ENCODE assay signal across 26 cellular contexts in the genomic region with DNA sequence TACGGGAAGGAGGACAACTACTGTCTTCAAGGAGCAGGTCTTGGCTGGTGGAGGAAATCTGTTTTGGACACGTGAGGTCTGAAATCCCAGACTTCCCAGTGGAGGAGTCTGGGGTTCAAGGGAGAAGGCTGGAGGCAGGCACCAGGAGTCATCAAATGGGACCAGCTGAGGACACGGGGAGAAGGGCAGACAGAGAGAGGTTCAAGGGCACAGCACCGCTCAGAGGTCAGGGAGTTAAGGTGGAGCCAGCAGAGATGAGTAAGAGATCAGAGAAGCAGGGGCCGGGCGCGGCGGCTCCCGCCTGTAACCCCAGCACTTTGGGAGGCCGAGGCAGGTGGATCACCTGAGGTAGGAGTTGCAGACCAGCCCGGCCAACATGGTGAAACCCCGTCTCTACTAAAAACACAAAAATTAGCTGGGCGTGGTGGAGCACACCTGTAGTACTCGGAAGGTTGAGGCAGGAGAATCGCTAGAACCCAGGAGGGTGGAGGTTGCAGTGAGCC. TPM values are rescaled to one million over a fixed set of nuclear protein-coding genes. Genes with fewer than 3 reads are reported as not detected.
"Had no signal": no experiment of that assay in that cellular context is flagged by ENCODE, and none has a peak within 500 bp of the region (broad histone marks: within the 10 kb centered on the region; RNA-seq: fewer than 3 reads in every experiment).

No MANE protein-coding gene starts in this region.

- H3K36me3 Mint-ChIP-seq: activated naive CD8-positive, alpha-beta T cell treated with anti-CD3 and anti-CD28 coated beads for 36 hours had no signal

- H3K27ac Mint-ChIP-seq: activated B cell treated with CpG ODN at 0.5 μM for 24 hours; activated CD4-positive, alpha-beta T cell treated with anti-CD3 and anti-CD28 coated beads, Interleukin-2, amount 10 ng/mL, durations not matched to agents 24 days and 14 days; activated naive CD8-positive, alpha-beta T cell treated with anti-CD3 and anti-CD28 coated beads for 36 hours had no signal

- ATAC-seq: activated T-cell treated with anti-CD3 and anti-CD28 coated beads, Interleukin-2, amount 50 U/mL, for 4 hours; body of pancreas had no signal

- H3K27ac ChIP-seq: body of pancreas had no signal

- H3K4me1 ChIP-seq: body of pancreas had no signal

- H3K4me1 Mint-ChIP-seq: activated B cell treated with CpG ODN at 0.5 μM for 24 hours; activated CD4-positive, alpha-beta T cell treated with anti-CD3 and anti-CD28 coated beads, Interleukin-2, amount 10 ng/mL, durations not matched to agents 24 days and 14 days; activated naive CD8-positive, alpha-beta T cell treated with anti-CD3 and anti-CD28 coated beads for 36 hours had no signal

- H3K4me3 ChIP-seq: body of pancreas, MG63 had no signal

- H3K9me3 ChIP-seq: body of pancreas, MG63 had no signal

- H3K9me3 Mint-ChIP-seq: activated B cell treated with CpG ODN at 0.5 μM for 24 hours; activated CD4-positive, alpha-beta T cell treated with anti-CD3 and anti-CD28 coated beads, Interleukin-2, amount 10 ng/mL, durations not matched to agents 24 days and 14 days; activated naive CD4-positive, alpha-beta T cell treated with anti-CD3 and anti-CD28 coated beads for 36 hours; activated naive CD8-positive, alpha-beta T cell treated with anti-CD3 and anti-CD28 coated beads for 36 hours; activated T-cell treated with anti-CD3 and anti-CD28 coated beads, Interleukin-2, amount 50 U/mL, for 4 hours had no signal

- H3K27me3 Mint-ChIP-seq: activated B cell treated with CpG ODN at 0.5 μM for 24 hours; activated CD4-positive, alpha-beta T cell treated with anti-CD3 and anti-CD28 coated beads, Interleukin-2, amount 10 ng/mL, durations not matched to agents 24 days and 14 days; activated naive CD8-positive, alpha-beta T cell treated with anti-CD3 and anti-CD28 coated beads for 36 hours had no signal

- H3K36me3 ChIP-seq: MG63 had no signal

- FAIRE-seq: bronchial epithelial cell, RCC 7860, TTC549 had no signal

- DNase-seq: activated B cell treated with CpG ODN at 0.5 μM for 24 hours; activated CD4-positive, alpha-beta T cell treated with anti-CD3 and anti-CD28 coated beads for 1 hour; activated CD4-positive, alpha-beta T cell treated with anti-CD3 and anti-CD28 coated beads, Interleukin-2, amount 10 ng/mL, durations not matched to agents 24 days and 14 days; activated CD4-positive, alpha-beta T cell treated with anti-CD3 and anti-CD28 coated beads, Interleukin-2, amount 50 U/mL, for 48 hours; activated CD8-positive, alpha-beta memory T cell treated with anti-CD3 and anti-CD28 coated beads for 24 hours; activated effector memory CD4-positive, alpha-beta T cell treated with anti-CD3 and anti-CD28 coated beads, Interleukin-2, amount 50 U/mL, for 16 hours; activated naive CD4-positive, alpha-beta T cell treated with anti-CD3 and anti-CD28 coated beads for 36 hours; activated naive CD8-positive, alpha-beta T cell treated with anti-CD3 and anti-CD28 coated beads for 36 hours; activated T-cell treated with anti-CD3 and anti-CD28 coated beads, Interleukin-2, amount 50 U/mL, for 4 hours; aorta; body of pancreas; central memory CD4-positive, alpha-beta T cell; MG63; NCI-H1105; NCI-H1436; NCI-H1694 treated with DMSO at 0.1 percent for 48 hours; NCI-H2029 treated with DMSO at 0.1 percent for 48 hours; NCI-H446; NCI-H524; SHP77 treated with DMSO at 0.1 percent for 48 hours; T-helper 2 cell; T1000 had no signal

- H3K4me3 Mint-ChIP-seq: activated B cell treated with CpG ODN at 0.5 μM for 24 hours; activated CD4-positive, alpha-beta T cell treated with anti-CD3 and anti-CD28 coated beads, Interleukin-2, amount 10 ng/mL, durations not matched to agents 24 days and 14 days; activated naive CD4-positive, alpha-beta T cell treated with anti-CD3 and anti-CD28 coated beads for 36 hours; activated naive CD8-positive, alpha-beta T cell treated with anti-CD3 and anti-CD28 coated beads for 36 hours; activated T-cell treated with anti-CD3 and anti-CD28 coated beads, Interleukin-2, amount 50 U/mL, for 4 hours had no signal

- H3K27me3 ChIP-seq: body of pancreas, MG63 had no signal

RNA-seq across cellular contexts. Expression of gene SMIM5, which starts 10.4 kb away (rescaled TPM):
- total RNA-seq: activated naive CD4-positive, alpha-beta T cell treated with anti-CD3 and anti-CD28 coated beads for 36 hours; SK-MEL-5 had no signal
